8 cellular contexts compared by ENCODE assay signal in the genomic region with DNA sequence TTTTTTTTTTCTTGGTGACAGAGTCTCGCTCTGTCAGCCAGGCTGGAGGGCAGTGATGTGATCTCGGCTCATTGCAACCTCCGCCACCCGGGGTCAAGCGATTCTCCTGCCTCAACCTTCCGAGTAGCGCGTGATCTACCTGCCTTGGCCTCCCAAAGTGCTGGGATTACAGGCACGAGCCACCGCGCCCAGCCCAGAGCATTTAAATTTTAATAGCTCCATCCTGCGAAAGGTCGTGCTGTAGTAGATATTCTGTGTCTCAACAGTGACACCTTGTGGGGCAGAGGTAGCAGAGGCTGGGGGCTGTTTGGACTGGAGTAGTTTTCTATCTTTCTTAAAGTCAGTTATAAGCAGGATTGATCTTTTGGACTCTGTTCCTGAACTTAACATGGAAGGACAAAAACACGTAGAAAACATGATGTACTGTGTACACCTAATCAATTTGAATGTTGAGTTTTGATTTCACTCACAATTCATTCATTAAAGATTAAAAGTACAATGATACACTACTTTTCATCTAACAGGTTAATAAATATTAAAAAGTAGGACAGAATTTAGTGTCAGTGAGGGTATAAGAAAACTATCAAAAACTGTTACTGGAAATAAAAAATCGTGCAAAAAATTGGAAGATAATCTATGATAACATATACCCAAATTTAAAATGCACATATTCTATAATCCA. TPM values are rescaled to one million over a fixed set of nuclear protein-coding genes. Genes with fewer than 3 reads are reported as not detected.
DNase-seq lines count a peak whose midpoint lies in the region; ATAC-seq and TF ChIP-seq lines count a peak whose summit lies in the region.

No MANE protein-coding gene starts in this region.

- no peak overlapping the region for H2AFZ ChIP-seq in ACC112 (ENCODE audit: low read length, unreplicated experiment)

- peaks cover 2% of the 10 kb centered on the region for H3K36me3 Mint-ChIP-seq in chondrocyte (ENCODE audit: low read depth)

- peak overlapping the region; percentile 59 for H3K4me3 ChIP-seq in ACC112 (ENCODE audit: low read depth, low read length)

- peak; percentile 93 for TF ChIP-seq CTCF in chondrocyte (IDR thresholded peaks at IDR 0.05)

- peak overlapping the region; percentile 45 for H3K27ac Mint-ChIP-seq in chondrocyte (ENCODE audit: unreplicated experiment)

- H3K9me3 Mint-ChIP-seq in chondrocyte (ENCODE audit: low read depth) = peaks cover 2% of the 10 kb centered on the region

- H3K36me3 ChIP-seq in ACC112 (ENCODE audit: insufficient read depth, low read length) = no peaks in the 10 kb centered on the region

- DNase-seq in NCI-H2171 treated with DMSO at 0.1 percent for 48 hours (lab: John Stamatoyannopoulos, UW) (peak; percentile 53), chondrocyte (ENCODE audit: low spot score) (no peak), kidney tubule cell (ENCODE audit: low spot score) (peak; percentile 80)
- peak; percentile 30 for DNase-seq in activated CD4-positive, CD25-positive, alpha-beta regulatory T cell treated with anti-CD3 and anti-CD28 coated beads, Interleukin-2, amount 50 U/mL, for 16 hours (ENCODE audit: low read depth, low spot score)
- peak; percentile 46 for DNase-seq in stimulated activated CD4-positive, alpha-beta T cell treated with anti-CD3 and anti-CD28 coated beads, Interleukin-2, amount 100 ng/mL, for 4 hours (ENCODE audit: low read depth)

- no peaks in the 10 kb centered on the region for H3K79me2 ChIP-seq in ACC112 (ENCODE audit: control insufficient read depth, insufficient read depth, low read length, unreplicated experiment)

- peaks cover 13% of the 10 kb centered on the region for H3K4me1 Mint-ChIP-seq in chondrocyte (ENCODE audit: low read depth)

- H3K27ac ChIP-seq in ACC112 (ENCODE audit: low read depth, low read length) = no peak overlapping the region

- no peak for TF ChIP-seq POLR2A in GM18505 (IDR thresholded peaks at IDR 0.05; ENCODE audit: borderline replicate concordance, extremely low read depth, insufficient read depth, insufficient read length)

- H3K4me1 ChIP-seq in ACC112 (ENCODE audit: control insufficient read depth, insufficient read depth, low read length, unreplicated experiment) = peaks cover 9% of the 10 kb centered on the region

- peak; percentile 84 for ATAC-seq in GM18505 (IDR thresholded peaks at IDR 0.05; ENCODE audit: unreplicated experiment)
- ATAC-seq in HG03045 (IDR thresholded peaks at IDR 0.05; ENCODE audit: unreplicated experiment) = peak; percentile 88

- H3K27me3 Mint-ChIP-seq in chondrocyte (ENCODE audit: low read depth) = no peaks in the 10 kb centered on the region

- H3K4me3 Mint-ChIP-seq in chondrocyte (ENCODE audit: unreplicated experiment) = peak overlapping the region; percentile 80

- no peaks in the 10 kb centered on the region for H3K27me3 ChIP-seq in ACC112 (ENCODE audit: insufficient read depth, low read length)

RNA-seq across cellular contexts. Expression of a gene that starts 11.0 kb away (rescaled TPM):
- total RNA-seq in chondrocyte = 247 to 260 TPM (median 255 TPM) in 3 replicates
